22 cellular contexts compared by ENCODE assay signal in the genomic region with DNA sequence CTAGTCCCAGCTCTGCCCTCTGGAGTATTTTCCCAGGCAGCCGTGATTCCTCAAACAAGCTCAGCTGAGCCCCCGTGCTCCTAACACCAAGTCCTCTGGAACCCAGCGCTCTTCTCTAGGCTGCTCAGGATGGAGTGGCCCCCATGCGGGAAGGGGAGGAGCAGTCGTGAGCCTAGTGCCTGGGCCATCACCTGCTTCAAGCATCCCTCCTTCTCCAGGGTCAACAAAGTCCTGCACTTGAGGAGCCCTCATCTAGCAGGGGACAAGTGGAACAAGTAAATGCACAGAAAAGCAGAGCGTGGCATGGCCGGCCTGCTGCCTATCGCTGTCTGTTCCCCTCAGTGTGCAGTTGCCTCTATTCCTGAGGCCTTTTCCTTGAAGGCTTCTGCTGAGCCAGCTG.
"Had no signal": no experiment of that assay in that cellular context is flagged by ENCODE, and none has a peak within 500 bp of the region (broad histone marks: within the 10 kb centered on the region; RNA-seq: fewer than 3 reads in every experiment).

No MANE protein-coding gene starts in this region.

- H3K27ac Mint-ChIP-seq: activated CD4-positive, alpha-beta T cell treated with anti-CD3 and anti-CD28 coated beads, Interleukin-2, amount 10 ng/mL, durations not matched to agents 7 days and 5 days; activated CD8-positive, alpha-beta T cell treated with anti-CD3 and anti-CD28 coated beads, Interleukin-2, amount 10 ng/mL, durations not matched to agents 7 days and 5 days; activated naive CD8-positive, alpha-beta T cell; activated T-helper 1 cell treated with anti-CD3 and anti-CD28 coated beads, Interleukin-12 subunit alpha, Interleukin-12 subunit beta, Interleukin-2, Interleukin-4 antibody, amounts not matched to agents 30 ng/mL and 10 ng/mL and 1 ng/mL, durations not matched to agents 14 hours and 24 hours and 36 hours; endodermal cell; nephron progenitor cell had no signal

- H3K4me1 ChIP-seq: gastroesophageal sphincter, lower lobe of right lung, upper lobe of left lung had no signal

- DNase-seq: activated CD4-positive, alpha-beta T cell treated with anti-CD3 and anti-CD28 coated beads, Interleukin-2, amount 10 ng/mL, durations not matched to agents 7 days and 5 days; activated CD4-positive, CD25-positive, alpha-beta regulatory T cell treated with anti-CD3 and anti-CD28 coated beads, Interleukin-2, amount 50 U/mL, for 72 hours; activated CD8-positive, alpha-beta T cell treated with anti-CD3 and anti-CD28 coated beads, Interleukin-2, amount 10 ng/mL, durations not matched to agents 7 days and 5 days; amniotic stem cell; cerebellar nuclear complex; cortex of kidney; endodermal cell; head of caudate nucleus; islet precursor cell; left colon; lower lobe of right lung; mesendoderm; mucosa of descending colon; nephron progenitor cell; retina; stimulated activated CD4-positive, alpha-beta T cell treated with anti-CD3 and anti-CD28 coated beads, Interleukin-4, amount 100 ng/mL, for 24 hours; stimulated activated naive CD8-positive, alpha-beta T cell treated with anti-CD3 and anti-CD28 coated beads, Interleukin-15, Interleukin-2, amounts not matched to agents 100 U/mL and 50 U/mL, for 24 hours had no signal

- H3K4me1 Mint-ChIP-seq: activated CD4-positive, alpha-beta T cell treated with anti-CD3 and anti-CD28 coated beads, Interleukin-2, amount 10 ng/mL, durations not matched to agents 7 days and 5 days had no signal

- H3K36me3 ChIP-seq: gastroesophageal sphincter, lower lobe of right lung, upper lobe of left lung had no signal

- ATAC-seq: activated CD8-positive, alpha-beta T cell treated with anti-CD3 and anti-CD28 coated beads, Interleukin-2, amount 10 ng/mL, durations not matched to agents 7 days and 5 days; gastroesophageal sphincter; left colon; lower lobe of right lung; mucosa of descending colon; stimulated activated naive CD8-positive, alpha-beta T cell treated with anti-CD3 and anti-CD28 coated beads, Interleukin-15, Interleukin-2, amounts not matched to agents 100 U/mL and 50 U/mL, for 24 hours had no signal

- FAIRE-seq: bronchial epithelial cell had no signal

- H3K4me3 ChIP-seq: gastroesophageal sphincter, lower lobe of right lung, mucosa of descending colon, upper lobe of left lung had no signal

- H3K36me3 Mint-ChIP-seq: activated naive CD8-positive, alpha-beta T cell had no signal

- H3K27me3 ChIP-seq: upper lobe of left lung had no signal

- H3K4me3 Mint-ChIP-seq: activated CD4-positive, alpha-beta T cell treated with anti-CD3 and anti-CD28 coated beads, Interleukin-2, amount 10 ng/mL, durations not matched to agents 7 days and 5 days; activated CD8-positive, alpha-beta T cell treated with anti-CD3 and anti-CD28 coated beads, Interleukin-2, amount 10 ng/mL, durations not matched to agents 7 days and 5 days; activated naive CD8-positive, alpha-beta T cell; activated T-helper 1 cell treated with anti-CD3 and anti-CD28 coated beads, Interleukin-12 subunit alpha, Interleukin-12 subunit beta, Interleukin-2, Interleukin-4 antibody, amounts not matched to agents 30 ng/mL and 10 ng/mL and 1 ng/mL, durations not matched to agents 14 hours and 24 hours and 36 hours; endodermal cell; nephron progenitor cell had no signal

- H3K27ac ChIP-seq: gastroesophageal sphincter, lower lobe of right lung, upper lobe of left lung had no signal

- H3K9me3 Mint-ChIP-seq: activated CD4-positive, alpha-beta T cell treated with anti-CD3 and anti-CD28 coated beads, Interleukin-2, amount 10 ng/mL, durations not matched to agents 7 days and 5 days; activated T-helper 1 cell treated with anti-CD3 and anti-CD28 coated beads, Interleukin-12 subunit alpha, Interleukin-12 subunit beta, Interleukin-2, Interleukin-4 antibody, amounts not matched to agents 30 ng/mL and 10 ng/mL and 1 ng/mL, durations not matched to agents 14 hours and 24 hours and 36 hours; endodermal cell; nephron progenitor cell had no signal

- H3K9me3 ChIP-seq: gastroesophageal sphincter, lower lobe of right lung, mucosa of descending colon, upper lobe of left lung had no signal
